ENCODE assay signal across 9 cellular contexts in genomic region chr7:100825215-100825671, GRCh38. TPM values are rescaled to one million over a fixed set of nuclear protein-coding genes. Genes with fewer than 3 reads are reported as not detected.
DNase-seq lines count a peak whose midpoint lies in the region; ATAC-seq and TF ChIP-seq lines count a peak whose summit lies in the region.
"Had no signal": no experiment of that assay in that cellular context is flagged by ENCODE, and none has a peak within 500 bp of the region (broad histone marks: within the 10 kb centered on the region; RNA-seq: fewer than 3 reads in every experiment).

No MANE protein-coding gene starts in this region.

- RAD21 ChIA-PET in HCT116 (lab: Charles Lee; ENCODE audit: low non-redundant PET in 1 of 2, low total read pairs in 2 of 2, uncharacterized antibody in 2 of 2, unreplicated experiment in 2 of 2) = no interaction called here

- no peak for TF ChIP-seq CTCF in HCT116 (IDR thresholded peaks at IDR 0.05 in 2 of 3, conservative IDR thresholded peaks at IDR 0.05 in 1 of 3; ENCODE audit: borderline replicate concordance in 1 of 3, insufficient read depth in 1 of 3, low read depth in 2 of 3, low read length in 2 of 3)
- TF ChIP-seq CTCF in stomach (IDR thresholded peaks at IDR 0.05) = no peak

- no peaks in the 10 kb centered on the region for H3K36me3 Mint-ChIP-seq in dendritic cell treated with granulocyte-macrophage colony-stimulating factor and Interleukin-4, amounts not matched to agents 40 ng/mL and 50 ng/mL, for 4 days (ENCODE audit: low read depth)

- intact Hi-C loops in HCT116 (cut with micrococcal nuclease) (no loop called here), stomach (cut with DNase I; ENCODE audit: low total_unique reads) (no loop called here)
- intact Hi-C loops in dendritic cell treated with granulocyte-macrophage colony-stimulating factor and Interleukin-4, amounts not matched to agents 40 ng/mL and 50 ng/mL, for 4 days (cut with micrococcal nuclease) = no loop called here

- peaks cover 18 to 19% of the 10 kb centered on the region in 2 experiments; a peak in 3 of 4 replicates for H3K36me3 ChIP-seq in HCT116 (ENCODE audit: control insufficient read depth in 1 of 2, insufficient read depth in 2 of 2, low read length in 2 of 2)
- peaks cover 30 to 42% (median 39%) of the 10 kb centered on the region in 4 donors for H3K36me3 ChIP-seq in stomach

- H3K9me3 ChIP-seq in HCT116 (ENCODE audit: control insufficient read depth in 1 of 2, insufficient read depth in 1 of 2, low read depth in 1 of 2, low read length in 2 of 2) = no peaks in the 10 kb centered on the region
- H3K9me3 ChIP-seq in stomach = no peaks in the 10 kb centered on the region

- H3K9ac ChIP-seq in HCT116 (ENCODE audit: low read length) = no peak overlapping the region

- no TSS peak for BruUV-seq in HCT116 (replicated peaks; lab: Mats Ljungman, UMichigan)

- no peaks in the 10 kb centered on the region for H3K9me3 Mint-ChIP-seq in dendritic cell treated with granulocyte-macrophage colony-stimulating factor and Interleukin-4, amounts not matched to agents 40 ng/mL and 50 ng/mL, for 4 days

- TF ChIP-seq RAD21 in HCT116 (IDR thresholded peaks at IDR 0.05; ENCODE audit: low read depth) = no peak

- no peaks in the 10 kb centered on the region for H4K20me1 ChIP-seq in HCT116 (ENCODE audit: insufficient read depth)

- no peak overlapping the region for H3K4me3 Mint-ChIP-seq in dendritic cell treated with granulocyte-macrophage colony-stimulating factor and Interleukin-4, amounts not matched to agents 40 ng/mL and 50 ng/mL, for 4 days

- no peaks in the 10 kb centered on the region for H3K9me2 ChIP-seq in HCT116 (ENCODE audit: insufficient read depth)

- H3K27ac Mint-ChIP-seq in dendritic cell treated with granulocyte-macrophage colony-stimulating factor and Interleukin-4, amounts not matched to agents 40 ng/mL and 50 ng/mL, for 4 days = peak overlapping the region; percentile 19

- no peak for TF ChIP-seq POLR2A in HCT116 (IDR thresholded peaks at IDR 0.05; ENCODE audit: borderline replicate concordance, extremely low read depth, insufficient read depth, insufficient read length)
- no peak for TF ChIP-seq POLR2A in stomach (IDR thresholded peaks at IDR 0.05)

- H3K4me1 ChIP-seq in HCT116 (ENCODE audit: control insufficient read depth in 1 of 2, insufficient read depth in 2 of 2, low read length in 2 of 2) (peaks cover 9 to 26% of the 10 kb centered on the region in 2 experiments; a peak in 3 of 4 replicates), stomach (peaks cover 21 to 59% (median 52%) of the 10 kb centered on the region in 4 donors)

- H3K27ac ChIP-seq in HCT116 (ENCODE audit: low read depth, low read length) (0 out of 2 replicates have a peak overlapping the region, but pooled peaks have one; percentile 96), stomach (peak overlapping the region in 4 of 5 donors; percentile 72 to 88 (median 84))

- peaks cover 66% of the 10 kb centered on the region for H3K27me3 Mint-ChIP-seq in dendritic cell treated with granulocyte-macrophage colony-stimulating factor and Interleukin-4, amounts not matched to agents 40 ng/mL and 50 ng/mL, for 4 days

- WGBS in stomach, 5 donors = 12 to 39% (median 21%) methylated on average over 16 of the region's 16 CpGs

- no peak overlapping the region for H2AFZ ChIP-seq in HCT116 (ENCODE audit: low read depth, low read length, poor library complexity, severe bottlenecking)

- H3K27me3 ChIP-seq in HCT116 (ENCODE audit: insufficient read depth, low read length) (no peaks in the 10 kb centered on the region), stomach (peaks cover 0 to 53% (median 6%) of the 10 kb centered on the region in 3 donors)

- H3K79me2 ChIP-seq in HCT116 (ENCODE audit: insufficient read depth, low read length) = peaks cover 32% of the 10 kb centered on the region

- ATAC-seq in HCT116 (no peak), left lobe of liver (peak; percentile 2), HG03457 (IDR thresholded peaks at IDR 0.05; ENCODE audit: unreplicated experiment) (no peak)

- TF ChIP-seq EP300 in stomach (IDR thresholded peaks at IDR 0.05) = no peak

- peaks cover 25% of the 10 kb centered on the region for H3K4me1 Mint-ChIP-seq in dendritic cell treated with granulocyte-macrophage colony-stimulating factor and Interleukin-4, amounts not matched to agents 40 ng/mL and 50 ng/mL, for 4 days (ENCODE audit: low read depth)

- no peak for DNase-seq in HCT116 (ENCODE audit: low read depth, low spot score)
- DNase-seq in left lobe of liver (ENCODE audit: low spot score) = no peak
- no peak for DNase-seq in stomach
- no peak for DNase-seq in mucosa of gallbladder (ENCODE audit: low spot score)
- no peak for DNase-seq in cerebellar nuclear complex (lab: John Stamatoyannopoulos, UW)
- DNase-seq in DMS114 treated with DMSO at 0.1 percent for 48 hours (lab: John Stamatoyannopoulos, UW; ENCODE audit: unreplicated experiment) = no peak
- DNase-seq: NCI-H2029 treated with DMSO at 0.1 percent for 48 hours had no signal

- CTCF ChIA-PET in HCT116 (lab: Charles Lee) = interaction anchor here (1.4 kb wide), 1 partner anchor 120 kb away, joined by 6 read pairs; the partner anchor contains the start of gene POP7

- H3K4me2 ChIP-seq in HCT116 (ENCODE audit: low read length) = peak overlapping the region; percentile 81

- no peak overlapping the region; a peak in 1 of 4 replicates for H3K4me3 ChIP-seq in HCT116 (replicated peaks in 1 of 2; ENCODE audit: low read depth in 1 of 2, low read length in 2 of 2)
- H3K4me3 ChIP-seq in stomach = peak overlapping the region; percentile 69 to 81 (median 74)

- POLR2A ChIA-PET in HCT116 (lab: Charles Lee) = no interaction called here

TF ChIP-seq in HCT116, 20 proteins besides CTCF, POLR2A, EP300 and RAD21:
- TF ChIP-seq REST (IDR thresholded peaks at IDR 0.05; ENCODE audit: low read depth) = no peak
- no peak for TF ChIP-seq ELF1 (IDR thresholded peaks at IDR 0.05; ENCODE audit: borderline replicate concordance, low read depth)
- no peak for TF ChIP-seq SIN3A (IDR thresholded peaks at IDR 0.05; ENCODE audit: low read depth)

RNA-seq across cellular contexts. Expression of gene EPHB4, which starts 2.1 kb away (rescaled TPM):
- total RNA-seq in HCT116 (2021; ENCODE audit: unreplicated experiment) (61.1 TPM), left lobe of liver (48.8 TPM), stomach (100 to 1,000 TPM in 1 of 5 donors, 10 to 100 TPM in 4; 22.2 to 128 (median 67.2) TPM), mucosa of gallbladder (165 TPM)
- polyA plus RNA-seq in HCT116 (2012) = 56.7 and 60.4 TPM in 2 replicates
- 10 to 100 TPM in 2 of 3 donors, 1 to 10 TPM in 1; 7.3 to 17.7 (median 13.9) TPM for polyA plus RNA-seq in stomach

RNA-seq across cellular contexts. Expression of gene SLC12A9, which starts 27.3 kb away (rescaled TPM):
- total RNA-seq in HCT116 (2021; ENCODE audit: unreplicated experiment) (24.6 TPM), left lobe of liver (10.1 TPM), stomach (10 to 100 TPM in 3 of 5 donors, 1 to 10 TPM in 2; 2.9 to 44.6 (median 25.9) TPM), mucosa of gallbladder (76.1 TPM)
- polyA plus RNA-seq in HCT116 (2012) = 14.7 and 15.4 TPM in 2 replicates
- 10 to 100 TPM in 1 of 3 donors, 1 to 10 TPM in 2; 4.9 to 21.7 (median 9.0) TPM for polyA plus RNA-seq in stomach

RNA-seq across cellular contexts. Expression of gene TRIP6, which starts 41.9 kb away (rescaled TPM):
- 102 TPM for total RNA-seq in HCT116 (2021; ENCODE audit: unreplicated experiment)
- polyA plus RNA-seq in HCT116 (2012) = 99.7 and 124 TPM in 2 replicates
- 24.6 TPM for total RNA-seq in left lobe of liver
- 10 to 100 TPM in 3 of 5 donors, 1 to 10 TPM in 2; 4.7 to 44.3 (median 14.7) TPM for total RNA-seq in stomach
- 10 to 100 TPM; 23.8 to 50.0 (median 26.2) TPM for polyA plus RNA-seq in stomach
- total RNA-seq in mucosa of gallbladder = 91.0 TPM

RNA-seq across cellular contexts. Expression of gene SRRT, which starts 49.7 kb away (rescaled TPM):
- 252 TPM for total RNA-seq in HCT116 (2021; ENCODE audit: unreplicated experiment)
- polyA plus RNA-seq in HCT116 (2012) = 143 and 146 TPM in 2 replicates
- total RNA-seq in left lobe of liver = 53.9 TPM
- total RNA-seq in stomach = 100 to 1,000 TPM in 2 of 5 donors, 10 to 100 TPM in 3; 45.2 to 184 (median 86.2) TPM
- polyA plus RNA-seq in stomach = 10 to 100 TPM; 63.7 to 97.1 (median 68.9) TPM
- total RNA-seq in mucosa of gallbladder = 150 TPM

Comparison
In these comparisons a context has a peak if more than half of its experiments do, and no peak if none do; other contexts are left out.
1. H3K4me3 ChIP-seq: peak in stomach (4 of 4); none in HCT116 (0 of 2).